12 cellular contexts compared by ENCODE assay signal in genomic region chr9:93262537-93263310, GRCh38.
A peak's percentile ranks its signal among the peaks of the same experiment; 100 is the strongest.
DNase-seq lines count a peak whose midpoint lies in the region; ATAC-seq, FAIRE-seq and TF ChIP-seq lines count a peak whose summit lies in the region.
"Had no signal": no experiment of that assay in that cellular context is flagged by ENCODE, and none has a peak within 500 bp of the region (broad histone marks: within the 10 kb centered on the region; RNA-seq: fewer than 3 reads in every experiment).

No MANE protein-coding gene starts in this region.

- no peaks in the 10 kb centered on the region for H3K36me3 Mint-ChIP-seq in activated CD4-positive, alpha-beta T cell treated with anti-CD3 and anti-CD28 coated beads for 36 hours (ENCODE audit: low read depth)
- H3K36me3 Mint-ChIP-seq in activated CD4-positive, alpha-beta T cell treated with anti-CD3 and anti-CD28 coated beads, Interleukin-2, amount 10 ng/mL, durations not matched to agents 24 days and 14 days (ENCODE audit: low read depth): no peaks in the 10 kb centered on the region

- H3K4me3 Mint-ChIP-seq in activated CD4-positive, alpha-beta T cell treated with anti-CD3 and anti-CD28 coated beads for 36 hours: no peak overlapping the region
- no peak overlapping the region for H3K4me3 Mint-ChIP-seq in activated CD4-positive, alpha-beta T cell treated with anti-CD3 and anti-CD28 coated beads, Interleukin-2, amount 10 ng/mL, durations not matched to agents 24 days and 14 days
- H3K4me3 Mint-ChIP-seq: T-helper 2 cell treated with Interferon-gamma antibody and Interleukin-4, amounts not matched to agents 5 μg/mL and 100 μg/mL, for 36 hours had no signal

- peak overlapping the region in 6 of 10 donors; percentile 27 to 52 (median 38) for H3K27ac ChIP-seq in heart right ventricle
- H3K27ac ChIP-seq in sigmoid colon: no peak overlapping the region
- H3K27ac ChIP-seq: Peyer's patch had no signal

- H3K9me3 ChIP-seq in heart right ventricle: no peaks in the 10 kb centered on the region
- H3K9me3 ChIP-seq in sigmoid colon: no peaks in the 10 kb centered on the region
- H3K9me3 ChIP-seq: Peyer's patch had no signal

- no peak for FAIRE-seq in H54 (lab: Jason Lieb, UNC)
- FAIRE-seq: G401.6 had no signal

- peak in 1 of 9 donors; percentile 25 for TF ChIP-seq CTCF in heart right ventricle (IDR thresholded peaks at IDR 0.05)
- no peak for TF ChIP-seq CTCF in sigmoid colon (IDR thresholded peaks at IDR 0.05)

- peak; percentile 2 for DNase-seq in activated CD4-positive, alpha-beta T cell treated with anti-CD3 and anti-CD28 coated beads for 36 hours
- DNase-seq in activated CD4-positive, alpha-beta T cell treated with anti-CD3 and anti-CD28 coated beads, Interleukin-2, amount 10 ng/mL, durations not matched to agents 24 days and 14 days: no peak
- DNase-seq in NCI-H146 (lab: John Stamatoyannopoulos, UW) (peak; percentile 47), heart right ventricle (peak in 1 of 2 donors; percentile 23), sigmoid colon (peak; percentile 60), H54 (ENCODE audit: insufficient read length, low spot score) (no peak)

- POLR2A ChIA-PET in activated CD4-positive, alpha-beta T cell treated with anti-CD3 and anti-CD28 coated beads for 36 hours (lab: Charles Lee): no interaction called here

- H3K9me3 Mint-ChIP-seq in activated CD4-positive, alpha-beta T cell treated with anti-CD3 and anti-CD28 coated beads for 36 hours (ENCODE audit: low read depth): no peaks in the 10 kb centered on the region
- no peaks in the 10 kb centered on the region for H3K9me3 Mint-ChIP-seq in activated CD4-positive, alpha-beta T cell treated with anti-CD3 and anti-CD28 coated beads, Interleukin-2, amount 10 ng/mL, durations not matched to agents 24 days and 14 days
- H3K9me3 Mint-ChIP-seq: T-helper 2 cell treated with Interferon-gamma antibody and Interleukin-4, amounts not matched to agents 5 μg/mL and 100 μg/mL, for 36 hours had no signal

- no peaks in the 10 kb centered on the region for H3K27me3 Mint-ChIP-seq in activated CD4-positive, alpha-beta T cell treated with anti-CD3 and anti-CD28 coated beads for 36 hours
- H3K27me3 Mint-ChIP-seq in activated CD4-positive, alpha-beta T cell treated with anti-CD3 and anti-CD28 coated beads, Interleukin-2, amount 10 ng/mL, durations not matched to agents 24 days and 14 days: no peaks in the 10 kb centered on the region

- ATAC-seq in activated CD4-positive, alpha-beta T cell treated with anti-CD3 and anti-CD28 coated beads for 36 hours: no peak
- peak; percentile 29 to 84 (median 54) for ATAC-seq in heart right ventricle
- no peak for ATAC-seq in HG03469 (IDR thresholded peaks at IDR 0.05; ENCODE audit: unreplicated experiment)
- no peak for ATAC-seq in GM19467 (IDR thresholded peaks at IDR 0.05; ENCODE audit: unreplicated experiment)

- CTCF ChIA-PET in activated CD4-positive, alpha-beta T cell treated with anti-CD3 and anti-CD28 coated beads for 36 hours (lab: Charles Lee): no interaction called here

- intact Hi-C loops in activated CD4-positive, alpha-beta T cell treated with anti-CD3 and anti-CD28 coated beads for 36 hours (cut with DNase I, micrococcal nuclease): no loop called here
- intact Hi-C loops in activated CD4-positive, alpha-beta T cell treated with anti-CD3 and anti-CD28 coated beads, Interleukin-2, amount 10 ng/mL, durations not matched to agents 24 days and 14 days (cut with micrococcal nuclease): no loop called here
- intact Hi-C loops in heart right ventricle (cut with DNase I) (no loop called here), sigmoid colon (cut with DNase I) (no loop called here)

- WGBS in heart right ventricle, 2 donors: 70 to 76% methylated on average over 19 of the region's 19 CpGs
- 67 to 79% methylated on average over 19 of the region's 19 CpGs for WGBS in sigmoid colon, 2 donors

- H3K4me3 ChIP-seq in heart right ventricle (no peak overlapping the region), sigmoid colon (no peak overlapping the region)
- H3K4me3 ChIP-seq: Peyer's patch, smooth muscle cell had no signal

- H3K36me3 ChIP-seq in heart right ventricle (peaks cover 0 to 24% (median 0%) of the 10 kb centered on the region in 9 donors), sigmoid colon (peaks cover 9 to 91% (median 21%) of the 10 kb centered on the region in 4 donors)

- TF ChIP-seq EP300 in sigmoid colon (IDR thresholded peaks at IDR 0.05): no peak

- peaks cover 5% of the 10 kb centered on the region for H3K4me1 Mint-ChIP-seq in activated CD4-positive, alpha-beta T cell treated with anti-CD3 and anti-CD28 coated beads for 36 hours
- H3K4me1 Mint-ChIP-seq in activated CD4-positive, alpha-beta T cell treated with anti-CD3 and anti-CD28 coated beads, Interleukin-2, amount 10 ng/mL, durations not matched to agents 24 days and 14 days: no peaks in the 10 kb centered on the region

- H3K27me3 ChIP-seq in heart right ventricle: peaks cover 0 to 3% (median 0%) of the 10 kb centered on the region in 7 donors
- H3K27me3 ChIP-seq in sigmoid colon: no peaks in the 10 kb centered on the region
- H3K27me3 ChIP-seq: Peyer's patch had no signal

- no peak overlapping the region for H3K27ac Mint-ChIP-seq in activated CD4-positive, alpha-beta T cell treated with anti-CD3 and anti-CD28 coated beads for 36 hours
- no peak overlapping the region for H3K27ac Mint-ChIP-seq in activated CD4-positive, alpha-beta T cell treated with anti-CD3 and anti-CD28 coated beads, Interleukin-2, amount 10 ng/mL, durations not matched to agents 24 days and 14 days
- H3K27ac Mint-ChIP-seq: T-helper 2 cell treated with Interferon-gamma antibody and Interleukin-4, amounts not matched to agents 5 μg/mL and 100 μg/mL, for 36 hours had no signal

- H3K4me1 ChIP-seq in heart right ventricle (peaks cover 0 to 35% (median 12%) of the 10 kb centered on the region in 9 donors), sigmoid colon (no peaks in the 10 kb centered on the region)

- TF ChIP-seq POLR2A in sigmoid colon (IDR thresholded peaks at IDR 0.05) (no peak), H54 (IDR thresholded peaks at IDR 0.05; ENCODE audit: low read depth, low read length) (no peak)

Comparison
In these comparisons a context has a peak if more than half of its experiments do, and no peak if none do; other contexts are left out.
1. DNase-seq: peak in activated CD4-positive, alpha-beta T cell treated with anti-CD3 and anti-CD28 coated beads for 36 hours (single experiment), NCI-H146 (single experiment) and sigmoid colon (single experiment); none in activated CD4-positive, alpha-beta T cell treated with anti-CD3 and anti-CD28 coated beads, Interleukin-2, amount 10 ng/mL, durations not matched to agents 24 days and 14 days (single experiment) and H54 (single experiment).
2. ATAC-seq: peak in heart right ventricle (8 of 8); none in activated CD4-positive, alpha-beta T cell treated with anti-CD3 and anti-CD28 coated beads for 36 hours (single experiment), HG03469 (single experiment) and GM19467 (single experiment).
3. H3K27ac ChIP-seq: peak in heart right ventricle (6 of 10); none in sigmoid colon (0 of 4).